23 cellular contexts compared by ENCODE assay signal in the genomic region with DNA sequence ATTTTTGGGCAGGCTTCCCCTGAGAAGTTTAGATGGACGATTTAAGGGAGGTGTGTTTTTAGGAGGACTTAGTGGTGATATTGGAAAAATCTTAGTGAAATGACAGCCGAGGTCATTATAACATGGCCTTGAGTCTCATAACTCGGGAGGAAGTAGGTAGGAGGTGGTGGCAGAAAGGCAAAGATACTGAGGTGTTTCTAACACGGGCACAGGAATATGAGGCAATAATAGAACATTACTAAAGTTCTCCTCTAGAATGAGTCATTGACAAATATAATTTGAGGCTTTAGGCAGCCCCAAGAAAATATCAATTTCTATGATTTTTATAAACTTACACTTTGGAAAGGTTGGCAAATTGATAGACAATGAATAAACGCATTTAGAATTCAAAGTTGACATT.
DNase-seq lines count a peak whose midpoint lies in the region; ATAC-seq and TF ChIP-seq lines count a peak whose summit lies in the region.
"Had no signal": no experiment of that assay in that cellular context is flagged by ENCODE, and none has a peak within 500 bp of the region (broad histone marks: within the 10 kb centered on the region; RNA-seq: fewer than 3 reads in every experiment).

No MANE protein-coding gene starts in this region.

- peaks cover 8% of the 10 kb centered on the region for H3K4me1 ChIP-seq in adipocyte (ENCODE audit: control insufficient read depth, insufficient read depth, low read length)

- H3K9me3 Mint-ChIP-seq in natural killer cell, result peaks cover 0 to 2% of the 10 kb centered on the region in 2 donors
- no peaks in the 10 kb centered on the region for H3K9me3 Mint-ChIP-seq in activated T-helper 2 cell treated with anti-CD3 and anti-CD28 coated beads, Interferon-gamma antibody, Interleukin-2, Interleukin-4, amounts not matched to agents 10 μg/mL and 5 μg/mL and 100 μg/mL, durations not matched to agents 14 hours and 24 hours and 36 hours
- H3K9me3 Mint-ChIP-seq: activated B cell treated with CpG ODN at 0.5 μM for 24 hours; activated CD4-positive, alpha-beta memory T cell treated with anti-CD3 and anti-CD28 coated beads, Interleukin-2, amount 10 ng/mL, durations not matched to agents 7 days and 5 days; activated naive CD4-positive, alpha-beta T cell treated with anti-CD3 and anti-CD28 coated beads for 36 hours; mesothelial cell of epicardium; neural crest cell had no signal

- no peak overlapping the region for H3K9ac ChIP-seq in adipocyte (ENCODE audit: low read length)

- no peaks in the 10 kb centered on the region for H3K36me3 Mint-ChIP-seq in natural killer cell
- H3K36me3 Mint-ChIP-seq in activated T-helper 2 cell treated with anti-CD3 and anti-CD28 coated beads, Interferon-gamma antibody, Interleukin-2, Interleukin-4, amounts not matched to agents 10 μg/mL and 5 μg/mL and 100 μg/mL, durations not matched to agents 14 hours and 24 hours and 36 hours (ENCODE audit: low read depth), result no peaks in the 10 kb centered on the region
- H3K36me3 Mint-ChIP-seq: mesothelial cell of epicardium had no signal

- H3K4me1 Mint-ChIP-seq in natural killer cell, result peaks cover 44 to 50% of the 10 kb centered on the region in 2 donors
- H3K4me1 Mint-ChIP-seq in activated T-helper 2 cell treated with anti-CD3 and anti-CD28 coated beads, Interferon-gamma antibody, Interleukin-2, Interleukin-4, amounts not matched to agents 10 μg/mL and 5 μg/mL and 100 μg/mL, durations not matched to agents 14 hours and 24 hours and 36 hours (ENCODE audit: low read depth), result no peaks in the 10 kb centered on the region
- H3K4me1 Mint-ChIP-seq: activated CD4-positive, alpha-beta memory T cell treated with anti-CD3 and anti-CD28 coated beads, Interleukin-2, amount 10 ng/mL, durations not matched to agents 7 days and 5 days had no signal

- DNase-seq in HCEC 1CT (peak; percentile 48), NOMO-1 (lab: John Stamatoyannopoulos, UW; ENCODE audit: unreplicated experiment in 2 of 2) (peak; percentile 69 to 85), adipocyte (ENCODE audit: low read depth) (peak; percentile 7), natural killer cell (no peak), NCI-H1417 treated with DMSO at 0.1 percent for 48 hours (lab: John Stamatoyannopoulos, UW) (no peak)
- no peak for DNase-seq in activated T-helper 2 cell treated with anti-CD3 and anti-CD28 coated beads, Interferon-gamma antibody, Interleukin-2, Interleukin-4, amounts not matched to agents 10 μg/mL and 5 μg/mL and 100 μg/mL, durations not matched to agents 14 hours and 24 hours and 36 hours (ENCODE audit: low spot score)
- no peak for DNase-seq in activated effector memory CD4-positive, alpha-beta T cell treated with Interleukin-2 at 50 U/mL for 16 hours
- DNase-seq: activated B cell treated with CpG ODN at 0.5 μM for 24 hours; activated CD4-positive, alpha-beta memory T cell treated with anti-CD3 and anti-CD28 coated beads, Interleukin-2, amount 10 ng/mL, durations not matched to agents 7 days and 5 days; activated naive CD4-positive, alpha-beta T cell treated with anti-CD3 and anti-CD28 coated beads for 36 hours; activated T-cell treated with anti-CD3 and anti-CD28 coated beads, Interleukin-2, amount 50 U/mL, for 1 hour; anterior cingulate cortex; cerebellar nuclear complex; DMS79; effector CD8-positive, alpha-beta T cell; left colon; NCI-H1092; NCI-H2081; T-helper 9 cell had no signal

- H3K27me3 Mint-ChIP-seq in natural killer cell (ENCODE audit: low read depth in 2 of 2), result no peaks in the 10 kb centered on the region
- H3K27me3 Mint-ChIP-seq in activated T-helper 2 cell treated with anti-CD3 and anti-CD28 coated beads, Interferon-gamma antibody, Interleukin-2, Interleukin-4, amounts not matched to agents 10 μg/mL and 5 μg/mL and 100 μg/mL, durations not matched to agents 14 hours and 24 hours and 36 hours (ENCODE audit: low read depth), result peaks cover 15% of the 10 kb centered on the region
- H3K27me3 Mint-ChIP-seq: activated B cell treated with CpG ODN at 0.5 μM for 24 hours had no signal

- ATAC-seq in natural killer cell, result peak; percentile 32 to 58 (median 35)
- ATAC-seq in GM19395 (IDR thresholded peaks at IDR 0.05; ENCODE audit: unreplicated experiment), result no peak
- ATAC-seq: esophagus mucosa, left colon had no signal

- no peaks in the 10 kb centered on the region for H3K27me3 ChIP-seq in adipocyte (replicated peaks; ENCODE audit: control insufficient read depth, insufficient read depth, low read length)

- intact Hi-C loops in natural killer cell (cut with micrococcal nuclease), result loop anchor here (10.0 kb wide), 1 partner anchor 341 kb away; no protein-coding TSS in a partner anchor
- intact Hi-C loops in activated T-helper 2 cell treated with anti-CD3 and anti-CD28 coated beads, Interferon-gamma antibody, Interleukin-2, Interleukin-4, amounts not matched to agents 10 μg/mL and 5 μg/mL and 100 μg/mL, durations not matched to agents 14 hours and 24 hours and 36 hours (cut with micrococcal nuclease), result no loop called here

- TF ChIP-seq CTCF in natural killer cell (IDR thresholded peaks at IDR 0.05), result no peak

- no peaks in the 10 kb centered on the region for H3K36me3 ChIP-seq in adipocyte (ENCODE audit: control insufficient read depth, insufficient read depth, low read length, severe bottlenecking)

- H3K9me3 ChIP-seq in adipocyte (ENCODE audit: control insufficient read depth, low read length), result no peaks in the 10 kb centered on the region

- peak overlapping the region in 1 of 2 donors; percentile 82 for H3K27ac Mint-ChIP-seq in natural killer cell
- no peak overlapping the region for H3K27ac Mint-ChIP-seq in activated T-helper 2 cell treated with anti-CD3 and anti-CD28 coated beads, Interferon-gamma antibody, Interleukin-2, Interleukin-4, amounts not matched to agents 10 μg/mL and 5 μg/mL and 100 μg/mL, durations not matched to agents 14 hours and 24 hours and 36 hours
- H3K27ac Mint-ChIP-seq: activated B cell treated with CpG ODN at 0.5 μM for 24 hours; activated CD4-positive, alpha-beta memory T cell treated with anti-CD3 and anti-CD28 coated beads, Interleukin-2, amount 10 ng/mL, durations not matched to agents 7 days and 5 days; activated naive CD4-positive, alpha-beta T cell treated with anti-CD3 and anti-CD28 coated beads for 36 hours; mesothelial cell of epicardium had no signal

- no peak overlapping the region for H3K4me3 ChIP-seq in adipocyte (ENCODE audit: low read length)

- H3K4me3 Mint-ChIP-seq in natural killer cell, result no peak overlapping the region
- no peak overlapping the region for H3K4me3 Mint-ChIP-seq in activated T-helper 2 cell treated with anti-CD3 and anti-CD28 coated beads, Interferon-gamma antibody, Interleukin-2, Interleukin-4, amounts not matched to agents 10 μg/mL and 5 μg/mL and 100 μg/mL, durations not matched to agents 14 hours and 24 hours and 36 hours (ENCODE audit: low read depth)
- H3K4me3 Mint-ChIP-seq: activated B cell treated with CpG ODN at 0.5 μM for 24 hours; activated CD4-positive, alpha-beta memory T cell treated with anti-CD3 and anti-CD28 coated beads, Interleukin-2, amount 10 ng/mL, durations not matched to agents 7 days and 5 days; activated naive CD4-positive, alpha-beta T cell treated with anti-CD3 and anti-CD28 coated beads for 36 hours; mesothelial cell of epicardium; neural crest cell had no signal

Comparison
In these comparisons a context has a peak if more than half of its experiments do, and no peak if none do; other contexts are left out.
1. DNase-seq: peak in HCEC 1CT (single experiment), NOMO-1 (2 of 2) and adipocyte (single experiment); none in natural killer cell (single experiment), activated T-helper 2 cell treated with anti-CD3 and anti-CD28 coated beads, Interferon-gamma antibody, Interleukin-2, Interleukin-4, amounts not matched to agents 10 μg/mL and 5 μg/mL and 100 μg/mL, durations not matched to agents 14 hours and 24 hours and 36 hours (single experiment), activated effector memory CD4-positive, alpha-beta T cell treated with Interleukin-2 at 50 U/mL for 16 hours (single experiment) and NCI-H1417 treated with DMSO at 0.1 percent for 48 hours (single experiment).